In genomic region chr9:127950513-127951210, GRCh38 we compare ENCODE assay signal across 12 cellular contexts. TPM values are rescaled to one million over a fixed set of nuclear protein-coding genes. Genes with fewer than 3 reads are reported as not detected.
A peak's percentile ranks its signal among the peaks of the same experiment; 100 is the strongest.
DNase-seq lines count a peak whose midpoint lies in the region; ATAC-seq and FAIRE-seq lines count a peak whose summit lies in the region.
"Had no signal": no experiment of that assay in that cellular context is flagged by ENCODE, and none has a peak within 500 bp of the region (broad histone marks: within the 10 kb centered on the region; RNA-seq: fewer than 3 reads in every experiment).

No MANE protein-coding gene starts in this region.

- no peaks in the 10 kb centered on the region for H3K27me3 Mint-ChIP-seq in activated CD8-positive, alpha-beta T cell treated with anti-CD3 and anti-CD28 coated beads, Interleukin-2, amount 10 ng/mL, durations not matched to agents 7 days and 5 days (ENCODE audit: low read depth)

- CTCF ChIA-PET in activated CD8-positive, alpha-beta T cell treated with anti-CD3 and anti-CD28 coated beads, Interleukin-2, amount 10 ng/mL, durations not matched to agents 7 days and 5 days (lab: Charles Lee): interaction anchor here (1.2 to 15.0 kb wide), 3 partner anchors 9 to 84 kb away, joined by 3 to 144 read pairs (median 8); no protein-coding TSS in a partner anchor

- no peak for FAIRE-seq in frontal cortex (lab: Jason Lieb, UNC)
- FAIRE-seq: D721Med, keratinocyte had no signal

- no peak overlapping the region for H3K4me3 Mint-ChIP-seq in activated CD8-positive, alpha-beta T cell treated with anti-CD3 and anti-CD28 coated beads, Interleukin-2, amount 10 ng/mL, durations not matched to agents 7 days and 5 days

- no peak for ATAC-seq in activated CD8-positive, alpha-beta T cell treated with anti-CD3 and anti-CD28 coated beads, Interleukin-2, amount 10 ng/mL, durations not matched to agents 7 days and 5 days
- ATAC-seq in GM19351 (IDR thresholded peaks at IDR 0.05; ENCODE audit: unreplicated experiment): no peak

- peak overlapping the region; percentile 80 for H3K27ac Mint-ChIP-seq in activated CD8-positive, alpha-beta T cell treated with anti-CD3 and anti-CD28 coated beads, Interleukin-2, amount 10 ng/mL, durations not matched to agents 7 days and 5 days

- H3K36me3 Mint-ChIP-seq in activated CD8-positive, alpha-beta T cell treated with anti-CD3 and anti-CD28 coated beads, Interleukin-2, amount 10 ng/mL, durations not matched to agents 7 days and 5 days (ENCODE audit: low read depth): peaks cover 61% of the 10 kb centered on the region

- H3K9me3 Mint-ChIP-seq in activated CD8-positive, alpha-beta T cell treated with anti-CD3 and anti-CD28 coated beads, Interleukin-2, amount 10 ng/mL, durations not matched to agents 7 days and 5 days (ENCODE audit: insufficient read depth): no peaks in the 10 kb centered on the region

- peaks cover 76% of the 10 kb centered on the region for H3K4me1 Mint-ChIP-seq in activated CD8-positive, alpha-beta T cell treated with anti-CD3 and anti-CD28 coated beads, Interleukin-2, amount 10 ng/mL, durations not matched to agents 7 days and 5 days (ENCODE audit: low read depth)

- POLR2A ChIA-PET in activated CD8-positive, alpha-beta T cell treated with anti-CD3 and anti-CD28 coated beads, Interleukin-2, amount 10 ng/mL, durations not matched to agents 7 days and 5 days (lab: Charles Lee): no interaction called here

- DNase-seq in COLO829 (ENCODE audit: low spot score) (peak; percentile 95), frontal cortex (ENCODE audit: low spot score in 2 of 2) (peak; percentile 72 to 73), nucleus accumbens (lab: John Stamatoyannopoulos, UW) (peak; percentile 45 to 99 (median 93)), NOMO-1 treated with DMSO at 0.1 percent for 48 hours (lab: John Stamatoyannopoulos, UW; ENCODE audit: unreplicated experiment) (no peak), amniotic stem cell (lab: John Stamatoyannopoulos, UW) (no peak), SHP77 treated with DMSO at 0.1 percent for 48 hours (lab: John Stamatoyannopoulos, UW) (no peak)
- no peak for DNase-seq in activated CD8-positive, alpha-beta T cell treated with anti-CD3 and anti-CD28 coated beads, Interleukin-2, amount 10 ng/mL, durations not matched to agents 7 days and 5 days
- DNase-seq: activated T-cell treated with anti-CD3 and anti-CD28 coated beads for 4 hours, SK-N-SH had no signal

RNA-seq across cellular contexts. Expression of gene DPM2, which starts 13.0 kb away (rescaled TPM):
- total RNA-seq in activated CD8-positive, alpha-beta T cell treated with anti-CD3 and anti-CD28 coated beads, Interleukin-2, amount 10 ng/mL, durations not matched to agents 7 days and 5 days: 10 to 100 TPM; 47.9 to 53.8 TPM
- 11.4 TPM for total RNA-seq in frontal cortex

RNA-seq across cellular contexts. Expression of gene PIP5KL1, which starts 20.1 kb away (rescaled TPM):
- 1 to 10 TPM; 2.6 to 2.7 TPM for total RNA-seq in activated CD8-positive, alpha-beta T cell treated with anti-CD3 and anti-CD28 coated beads, Interleukin-2, amount 10 ng/mL, durations not matched to agents 7 days and 5 days
- total RNA-seq in frontal cortex: 6.1 TPM

RNA-seq across cellular contexts. Expression of gene EEIG1, which starts 30.1 kb away (rescaled TPM):
- total RNA-seq in activated CD8-positive, alpha-beta T cell treated with anti-CD3 and anti-CD28 coated beads, Interleukin-2, amount 10 ng/mL, durations not matched to agents 7 days and 5 days: 100 to 1,000 TPM; 227 to 232 TPM
- 5.7 TPM for total RNA-seq in frontal cortex

RNA-seq across cellular contexts. Expression of gene ST6GALNAC4, which starts 33.8 kb away (rescaled TPM):
- 10 to 100 TPM; 37.0 to 39.7 TPM for total RNA-seq in activated CD8-positive, alpha-beta T cell treated with anti-CD3 and anti-CD28 coated beads, Interleukin-2, amount 10 ng/mL, durations not matched to agents 7 days and 5 days
- total RNA-seq in frontal cortex: 6.5 TPM

RNA-seq across cellular contexts. Expression of gene ST6GALNAC6, which starts 51.3 kb away (rescaled TPM):
- 10 to 100 TPM; 68.6 to 77.6 TPM for total RNA-seq in activated CD8-positive, alpha-beta T cell treated with anti-CD3 and anti-CD28 coated beads, Interleukin-2, amount 10 ng/mL, durations not matched to agents 7 days and 5 days
- 28.5 TPM for total RNA-seq in frontal cortex

Comparison
In these comparisons a context has a peak if more than half of its experiments do, and no peak if none do; other contexts are left out.
1. DNase-seq: peak in COLO829 (single experiment), frontal cortex (2 of 2) and nucleus accumbens (56 of 56); none in activated CD8-positive, alpha-beta T cell treated with anti-CD3 and anti-CD28 coated beads, Interleukin-2, amount 10 ng/mL, durations not matched to agents 7 days and 5 days (single experiment), NOMO-1 treated with DMSO at 0.1 percent for 48 hours (single experiment), amniotic stem cell (single experiment) and SHP77 treated with DMSO at 0.1 percent for 48 hours (single experiment).
2. RNA of gene EEIG1, which starts 30.1 kb away (total RNA-seq): 227 to 232 TPM in activated CD8-positive, alpha-beta T cell treated with anti-CD3 and anti-CD28 coated beads, Interleukin-2, amount 10 ng/mL, durations not matched to agents 7 days and 5 days; 5.7 TPM in frontal cortex (single experiment); every median in the first group is over 10 times any median in the second.